In genomic region chr2:12543452-12544220, GRCh38 we compare ENCODE assay signal across 11 cellular contexts.
DNase-seq lines count a peak whose midpoint lies in the region; ATAC-seq and TF ChIP-seq lines count a peak whose summit lies in the region.
"Had no signal": no experiment of that assay in that cellular context is flagged by ENCODE, and none has a peak within 500 bp of the region (broad histone marks: within the 10 kb centered on the region; RNA-seq: fewer than 3 reads in every experiment).

No MANE protein-coding gene starts in this region.

- no peaks in the 10 kb centered on the region for H3K36me3 Mint-ChIP-seq in activated B cell treated with CpG ODN at 0.5 μM for 24 hours (ENCODE audit: low read depth)
- no peaks in the 10 kb centered on the region for H3K36me3 Mint-ChIP-seq in stimulated activated naive B cell treated with anti-CD40 and anti-IgM and Interleukin-4, amounts not matched to agents 10 μg/mL and 1 μg/mL and 100 μg/mL, for 72 hours
- no peaks in the 10 kb centered on the region for H3K36me3 Mint-ChIP-seq in stimulated activated effector memory CD8-positive, alpha-beta T cell treated with anti-CD3 and anti-CD28 coated beads, Interleukin-12 subunit alpha, Interleukin-12 subunit beta, amount 100 ng/mL, for 72 hours

- no peaks in the 10 kb centered on the region for H3K27me3 Mint-ChIP-seq in activated B cell treated with CpG ODN at 0.5 μM for 24 hours
- H3K27me3 Mint-ChIP-seq in stimulated activated naive B cell treated with anti-CD40 and anti-IgM and Interleukin-4, amounts not matched to agents 10 μg/mL and 1 μg/mL and 100 μg/mL, for 72 hours = peaks cover 3 to 5% of the 10 kb centered on the region in 2 donors
- H3K27me3 Mint-ChIP-seq: activated naive CD8-positive, alpha-beta T cell had no signal

- DNase-seq in NCI-H2171 treated with DMSO at 0.1 percent for 48 hours (lab: John Stamatoyannopoulos, UW) (peak; percentile 48), NCI-H2171 (lab: John Stamatoyannopoulos, UW) (no peak), activated B cell treated with CpG ODN at 0.5 μM for 24 hours (no peak), SHP77 treated with DMSO at 0.1 percent for 48 hours (lab: John Stamatoyannopoulos, UW) (no peak), NCI-H524 (lab: John Stamatoyannopoulos, UW) (no peak)
- no peak for DNase-seq in stimulated activated naive B cell treated with anti-CD40 and anti-IgM and Interleukin-4, amounts not matched to agents 10 μg/mL and 1 μg/mL and 100 μg/mL, for 72 hours
- no peak for DNase-seq in stimulated activated effector memory CD8-positive, alpha-beta T cell treated with anti-CD3 and anti-CD28 coated beads, Interleukin-12 subunit alpha, Interleukin-12 subunit beta, amount 100 ng/mL, for 72 hours (ENCODE audit: low spot score in 2 of 2)
- DNase-seq: 8988T, foreskin melanocyte had no signal

- intact Hi-C loops in activated B cell treated with CpG ODN at 0.5 μM for 24 hours (cut with micrococcal nuclease) = no loop called here

- H3K27ac Mint-ChIP-seq in activated B cell treated with CpG ODN at 0.5 μM for 24 hours = peak overlapping the region; percentile 84
- peak overlapping the region; percentile 42 for H3K27ac Mint-ChIP-seq in stimulated activated naive B cell treated with anti-CD40 and anti-IgM and Interleukin-4, amounts not matched to agents 10 μg/mL and 1 μg/mL and 100 μg/mL, for 72 hours
- no peak overlapping the region for H3K27ac Mint-ChIP-seq in stimulated activated effector memory CD8-positive, alpha-beta T cell treated with anti-CD3 and anti-CD28 coated beads, Interleukin-12 subunit alpha, Interleukin-12 subunit beta, amount 100 ng/mL, for 72 hours
- H3K27ac Mint-ChIP-seq: activated naive CD8-positive, alpha-beta T cell had no signal

- H3K4me1 Mint-ChIP-seq in activated B cell treated with CpG ODN at 0.5 μM for 24 hours = peaks cover 39% of the 10 kb centered on the region
- H3K4me1 Mint-ChIP-seq in stimulated activated naive B cell treated with anti-CD40 and anti-IgM and Interleukin-4, amounts not matched to agents 10 μg/mL and 1 μg/mL and 100 μg/mL, for 72 hours = peaks cover 13 to 18% of the 10 kb centered on the region in 2 donors
- no peaks in the 10 kb centered on the region for H3K4me1 Mint-ChIP-seq in stimulated activated effector memory CD8-positive, alpha-beta T cell treated with anti-CD3 and anti-CD28 coated beads, Interleukin-12 subunit alpha, Interleukin-12 subunit beta, amount 100 ng/mL, for 72 hours

- H3K9me3 Mint-ChIP-seq in activated B cell treated with CpG ODN at 0.5 μM for 24 hours = no peaks in the 10 kb centered on the region
- no peaks in the 10 kb centered on the region for H3K9me3 Mint-ChIP-seq in stimulated activated naive B cell treated with anti-CD40 and anti-IgM and Interleukin-4, amounts not matched to agents 10 μg/mL and 1 μg/mL and 100 μg/mL, for 72 hours
- H3K9me3 Mint-ChIP-seq in stimulated activated effector memory CD8-positive, alpha-beta T cell treated with anti-CD3 and anti-CD28 coated beads, Interleukin-12 subunit alpha, Interleukin-12 subunit beta, amount 100 ng/mL, for 72 hours = no peaks in the 10 kb centered on the region

- no peak for TF ChIP-seq CTCF in activated B cell treated with CpG ODN at 0.5 μM for 24 hours (IDR thresholded peaks at IDR 0.05)

- POLR2A ChIA-PET in activated B cell treated with CpG ODN at 0.5 μM for 24 hours (lab: Charles Lee) = interaction anchor here (0.6 to 2.0 kb wide), 5 partner anchors 16 to 743 kb away, joined by 3 to 11 read pairs (median 4); no protein-coding TSS in a partner anchor

- ATAC-seq in HG02884 (IDR thresholded peaks at IDR 0.05; ENCODE audit: unreplicated experiment) = peak; percentile 50
- ATAC-seq in activated B cell treated with CpG ODN at 0.5 μM for 24 hours (ENCODE audit: low read depth) = peak; percentile 66
- peak; percentile 14 to 62 for ATAC-seq in stimulated activated naive B cell treated with anti-CD40 and anti-IgM and Interleukin-4, amounts not matched to agents 10 μg/mL and 1 μg/mL and 100 μg/mL, for 72 hours (replicated peaks)
- ATAC-seq in stimulated activated effector memory CD8-positive, alpha-beta T cell treated with anti-CD3 and anti-CD28 coated beads, Interleukin-12 subunit alpha, Interleukin-12 subunit beta, amount 100 ng/mL, for 72 hours = no peak

- CTCF ChIA-PET in activated B cell treated with CpG ODN at 0.5 μM for 24 hours (lab: Charles Lee) = interaction anchor here (1.0 to 1.3 kb wide), 2 partner anchors 110 to 172 kb away, joined by 3 to 5 read pairs; partner anchors contain the start of gene TRIB2

- H3K4me3 Mint-ChIP-seq in activated B cell treated with CpG ODN at 0.5 μM for 24 hours = peak overlapping the region; percentile 42
- H3K4me3 Mint-ChIP-seq in stimulated activated naive B cell treated with anti-CD40 and anti-IgM and Interleukin-4, amounts not matched to agents 10 μg/mL and 1 μg/mL and 100 μg/mL, for 72 hours = no peak overlapping the region
- no peak overlapping the region for H3K4me3 Mint-ChIP-seq in stimulated activated effector memory CD8-positive, alpha-beta T cell treated with anti-CD3 and anti-CD28 coated beads, Interleukin-12 subunit alpha, Interleukin-12 subunit beta, amount 100 ng/mL, for 72 hours
- H3K4me3 Mint-ChIP-seq: activated naive CD8-positive, alpha-beta T cell had no signal
